Comparison of ENCODE assay signal across 12 cellular contexts in genomic region chr22:45082795-45083194, GRCh38.
DNase-seq lines count a peak whose midpoint lies in the region; ATAC-seq, FAIRE-seq and TF ChIP-seq lines count a peak whose summit lies in the region.
"Had no signal": no experiment of that assay in that cellular context is flagged by ENCODE, and none has a peak within 500 bp of the region (broad histone marks: within the 10 kb centered on the region; RNA-seq: fewer than 3 reads in every experiment).

No MANE protein-coding gene starts in this region.

- H3K4me1 Mint-ChIP-seq in activated CD8-positive, alpha-beta T cell treated with anti-CD3 and anti-CD28 coated beads, Interleukin-2, amount 10 ng/mL, durations not matched to agents 7 days and 5 days (ENCODE audit: low read depth): peaks cover 3% of the 10 kb centered on the region
- H3K4me1 Mint-ChIP-seq in neural progenitor cell: peaks cover 15% of the 10 kb centered on the region

- H3K4me3 Mint-ChIP-seq in activated CD8-positive, alpha-beta T cell treated with anti-CD3 and anti-CD28 coated beads, Interleukin-2, amount 10 ng/mL, durations not matched to agents 7 days and 5 days: no peak overlapping the region
- no peak overlapping the region for H3K4me3 Mint-ChIP-seq in neural progenitor cell

- no peaks in the 10 kb centered on the region for H3K27me3 ChIP-seq in neural progenitor cell

- peaks cover 11% of the 10 kb centered on the region for H3F3A ChIP-seq in neural progenitor cell (ENCODE audit: low read depth)

- no peak for FAIRE-seq in HTR-8/SVneo (lab: Jason Lieb, UNC)

- no peaks in the 10 kb centered on the region for H3K36me3 ChIP-seq in HEK293 (ENCODE audit: control insufficient read depth in 2 of 2, insufficient read depth in 1 of 2, low read length in 2 of 2)
- no peaks in the 10 kb centered on the region for H3K36me3 ChIP-seq in neural progenitor cell

- H4K20me1 ChIP-seq in neural progenitor cell (ENCODE audit: low read depth): no peaks in the 10 kb centered on the region

- no peak overlapping the region for H3K4me3 ChIP-seq in HEK293 (ENCODE audit: low read depth, low read length)
- no peak overlapping the region for H3K4me3 ChIP-seq in neural progenitor cell

- CTCF ChIA-PET in HEK293 (lab: Yijun Ruan, JAX): interaction anchor here (0.7 to 2.2 kb wide), 5 partner anchors 8 to 108 kb away, joined by 3 to 10 read pairs (median 3); no protein-coding TSS in a partner anchor
- CTCF ChIA-PET in activated CD8-positive, alpha-beta T cell treated with anti-CD3 and anti-CD28 coated beads, Interleukin-2, amount 10 ng/mL, durations not matched to agents 7 days and 5 days (lab: Charles Lee): interaction anchor here (0.6 kb wide), 1 partner anchor 603 kb away, joined by 3 read pairs; no protein-coding TSS in a partner anchor

- no peaks in the 10 kb centered on the region for H3K36me3 Mint-ChIP-seq in activated CD8-positive, alpha-beta T cell treated with anti-CD3 and anti-CD28 coated beads, Interleukin-2, amount 10 ng/mL, durations not matched to agents 7 days and 5 days (ENCODE audit: low read depth)
- H3K36me3 Mint-ChIP-seq in neural progenitor cell: peaks cover 3% of the 10 kb centered on the region

- H3K4me1 ChIP-seq in HEK293 (ENCODE audit: control insufficient read depth, insufficient read depth, low read length) (no peaks in the 10 kb centered on the region), neural progenitor cell (peaks cover 7% of the 10 kb centered on the region)

- H2AFZ ChIP-seq in neural progenitor cell (replicated peaks): no peak overlapping the region

- H3K9ac ChIP-seq in neural progenitor cell: no peak overlapping the region

- POLR2A ChIA-PET in HEK293 (lab: Yijun Ruan, JAX): interaction anchor here (0.5 to 0.9 kb wide), 2 partner anchors 12 to 74 kb away, joined by 3 read pairs; no protein-coding TSS in a partner anchor
- POLR2A ChIA-PET in activated CD8-positive, alpha-beta T cell treated with anti-CD3 and anti-CD28 coated beads, Interleukin-2, amount 10 ng/mL, durations not matched to agents 7 days and 5 days (lab: Charles Lee): no interaction called here

- DNase-seq in DMS53 (lab: John Stamatoyannopoulos, UW) (peak; percentile 27), DMS53 treated with DMSO at 0.1 percent for 48 hours (lab: John Stamatoyannopoulos, UW; ENCODE audit: unreplicated experiment) (no peak), neural progenitor cell (ENCODE audit: low spot score) (peak; percentile 52), SKM-1 (lab: John Stamatoyannopoulos, UW; ENCODE audit: unreplicated experiment) (no peak), HTR-8/SVneo (ENCODE audit: insufficient read length, low spot score) (no peak), OCI-M1 (lab: John Stamatoyannopoulos, UW) (no peak)
- DNase-seq in activated CD8-positive, alpha-beta T cell treated with anti-CD3 and anti-CD28 coated beads, Interleukin-2, amount 10 ng/mL, durations not matched to agents 7 days and 5 days: peak; percentile 25
- DNase-seq: 8988T; Karpas-422; stimulated activated naive CD4-positive, alpha-beta T cell had no signal

- H3K9me3 Mint-ChIP-seq in activated CD8-positive, alpha-beta T cell treated with anti-CD3 and anti-CD28 coated beads, Interleukin-2, amount 10 ng/mL, durations not matched to agents 7 days and 5 days (ENCODE audit: insufficient read depth): no peaks in the 10 kb centered on the region
- H3K9me3 Mint-ChIP-seq in neural progenitor cell: peaks cover 4% of the 10 kb centered on the region

- TF ChIP-seq CTCF in HEK293 (tag by site-specific recombination; IDR thresholded peaks at IDR 0.05): no peak
- peak; percentile 48 for TF ChIP-seq CTCF in neural progenitor cell (IDR thresholded peaks at IDR 0.05)

- H3K79me2 ChIP-seq in neural progenitor cell (ENCODE audit: low read depth): no peaks in the 10 kb centered on the region

- no peaks in the 10 kb centered on the region for H3K9me3 ChIP-seq in HEK293 (ENCODE audit: control insufficient read depth, insufficient read depth, low read depth, low read length)
- no peaks in the 10 kb centered on the region for H3K9me3 ChIP-seq in neural progenitor cell (ENCODE audit: low read depth)

- H3K4me2 ChIP-seq in neural progenitor cell: no peak overlapping the region

- H3K27ac ChIP-seq in HEK293 (ENCODE audit: extremely low read depth, low read depth, low read length) (no peak overlapping the region), neural progenitor cell (no peak overlapping the region)

- H3K27me3 Mint-ChIP-seq in activated CD8-positive, alpha-beta T cell treated with anti-CD3 and anti-CD28 coated beads, Interleukin-2, amount 10 ng/mL, durations not matched to agents 7 days and 5 days (ENCODE audit: low read depth): peaks cover under 1% of the 10 kb centered on the region
- H3K27me3 Mint-ChIP-seq in neural progenitor cell (ENCODE audit: insufficient read depth, low read depth): peaks cover 17% of the 10 kb centered on the region

- ATAC-seq in activated CD8-positive, alpha-beta T cell treated with anti-CD3 and anti-CD28 coated beads, Interleukin-2, amount 10 ng/mL, durations not matched to agents 7 days and 5 days: no peak
- ATAC-seq: sciatic nerve had no signal

- no peak overlapping the region for H3K27ac Mint-ChIP-seq in activated CD8-positive, alpha-beta T cell treated with anti-CD3 and anti-CD28 coated beads, Interleukin-2, amount 10 ng/mL, durations not matched to agents 7 days and 5 days
- H3K27ac Mint-ChIP-seq in neural progenitor cell: no peak overlapping the region

TF ChIP-seq in HEK293, 187 proteins besides CTCF, POLR2A, EP300 and RAD21:
- TF ChIP-seq ZNF513 (tag by site-specific recombination; IDR thresholded peaks at IDR 0.05) (no peak), ZNF202 (tag by site-specific recombination; IDR thresholded peaks at IDR 0.05; ENCODE audit: borderline replicate concordance) (no peak), ZNF140 (tag by site-specific recombination; IDR thresholded peaks at IDR 0.05) (no peak), ZIC2 (tag by site-specific recombination; IDR thresholded peaks at IDR 0.05) (0 out of 2 replicates have a peak, but pooled peaks have one; percentile 8), ZNF654 (tag by site-specific recombination; IDR thresholded peaks at IDR 0.05; ENCODE audit: low read depth) (peak; percentile 34)

Comparison
In these comparisons a context has a peak if more than half of its experiments do, and no peak if none do; other contexts are left out.
1. DNase-seq: peak in DMS53 (single experiment), activated CD8-positive, alpha-beta T cell treated with anti-CD3 and anti-CD28 coated beads, Interleukin-2, amount 10 ng/mL, durations not matched to agents 7 days and 5 days (single experiment) and neural progenitor cell (single experiment); none in DMS53 treated with DMSO at 0.1 percent for 48 hours (single experiment), SKM-1 (single experiment), HTR-8/SVneo (single experiment) and OCI-M1 (single experiment).